In the genomic region with DNA sequence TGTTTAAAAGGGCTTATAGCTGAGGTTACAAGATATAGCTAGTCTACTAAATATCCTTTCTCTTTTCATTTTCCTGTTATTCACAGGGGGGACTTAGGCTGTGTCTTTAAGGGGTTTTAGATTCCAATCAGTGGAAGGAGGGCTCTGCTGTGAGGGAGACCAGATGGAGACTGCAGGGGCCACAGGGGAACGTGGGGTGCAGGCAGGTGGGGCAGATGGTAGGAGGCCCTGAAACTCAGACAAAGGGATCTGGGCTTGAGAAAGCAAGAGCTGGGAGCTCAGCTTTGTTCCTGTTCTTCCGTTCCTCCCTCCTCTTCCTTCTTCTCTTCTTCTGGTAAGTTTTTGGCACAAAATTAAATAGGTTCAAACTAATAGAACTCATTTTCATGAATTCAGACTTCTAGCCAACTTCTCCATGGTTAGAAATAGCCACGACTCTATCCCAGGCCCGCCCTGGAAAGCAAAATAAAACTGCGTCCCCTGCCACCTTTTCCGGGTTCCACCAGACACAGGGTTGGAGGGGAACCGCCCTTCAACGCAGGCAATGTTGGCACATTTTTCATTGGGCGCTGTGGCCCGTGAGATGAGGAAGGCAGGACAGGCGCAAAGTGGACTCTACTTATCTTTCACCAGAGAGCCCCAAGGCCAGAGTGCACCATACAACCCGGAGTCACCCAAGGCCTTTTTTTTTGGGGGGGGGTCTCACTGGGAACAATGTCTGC, we compare ENCODE assay signal across 1 cellular context.
TF ChIP-seq lines count a peak whose summit lies in the region.

No MANE protein-coding gene starts in this region.

TF ChIP-seq in H1, 55 proteins besides CTCF, POLR2A, EP300 and RAD21 (continued from another document):
- TF ChIP-seq ASH2L (IDR thresholded peaks at IDR 0.05; ENCODE audit: low read length) (no peak), SP2 (IDR thresholded peaks at IDR 0.05; ENCODE audit: low read length) (no peak), POU5F1 (IDR thresholded peaks at IDR 0.05; ENCODE audit: low read depth, low read length) (no peak), HDAC2 (IDR thresholded peaks at IDR 0.05; ENCODE audit: borderline replicate concordance in 1 of 2, low read depth in 2 of 2, low read length in 2 of 2) (no peak), BCL11A (IDR thresholded peaks at IDR 0.05; ENCODE audit: low read depth in 2 of 2, low read length in 2 of 2) (no peak), TEAD4 (IDR thresholded peaks at IDR 0.05; ENCODE audit: low read depth, low read length) (no peak), TAF1 (IDR thresholded peaks at IDR 0.05; ENCODE audit: low read depth, low read length) (no peak), CTBP2 (IDR thresholded peaks at IDR 0.05; ENCODE audit: borderline replicate concordance, insufficient read depth, insufficient read length, low read length) (no peak), YY1 (IDR thresholded peaks at IDR 0.05; ENCODE audit: low read depth, low read length) (no peak)
- TF ChIP-seq, protein P1, sequence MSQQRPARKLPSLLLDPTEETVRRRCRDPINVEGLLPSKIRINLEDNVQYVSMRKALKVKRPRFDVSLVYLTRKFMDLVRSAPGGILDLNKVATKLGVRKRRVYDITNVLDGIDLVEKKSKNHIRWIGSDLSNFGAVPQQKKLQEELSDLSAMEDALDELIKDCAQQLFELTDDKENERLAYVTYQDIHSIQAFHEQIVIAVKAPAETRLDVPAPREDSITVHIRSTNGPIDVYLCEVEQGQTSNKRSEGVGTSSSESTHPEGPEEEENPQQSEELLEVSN (IDR thresholded peaks at IDR 0.05) = no peak
- TF ChIP-seq, protein P2, sequence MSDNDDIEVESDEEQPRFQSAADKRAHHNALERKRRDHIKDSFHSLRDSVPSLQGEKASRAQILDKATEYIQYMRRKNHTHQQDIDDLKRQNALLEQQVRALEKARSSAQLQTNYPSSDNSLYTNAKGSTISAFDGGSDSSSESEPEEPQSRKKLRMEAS (IDR thresholded peaks at IDR 0.05) = no peak
